Comparison of ENCODE assay signal across 15 cellular contexts in the genomic region with DNA sequence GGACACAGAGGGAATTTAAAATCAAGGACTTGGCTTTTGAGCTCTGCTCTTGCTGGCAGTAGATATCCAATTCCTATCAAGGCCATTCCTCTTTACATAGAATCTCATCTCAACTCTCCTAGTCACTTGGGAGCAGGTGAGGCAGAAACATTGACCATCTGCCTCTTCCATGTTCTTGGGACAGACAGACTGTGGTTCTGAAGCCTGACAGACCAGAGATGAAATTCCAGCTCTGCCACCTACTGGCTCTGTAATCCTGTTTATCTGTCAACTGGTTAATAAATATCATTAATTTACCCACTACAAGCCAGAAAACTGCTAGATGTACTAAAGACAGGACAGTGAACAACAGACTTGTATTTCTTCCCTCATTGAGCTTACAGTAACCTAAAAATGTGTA.
DNase-seq lines count a peak whose midpoint lies in the region; ATAC-seq and TF ChIP-seq lines count a peak whose summit lies in the region.
"Had no signal": no experiment of that assay in that cellular context is flagged by ENCODE, and none has a peak within 500 bp of the region (broad histone marks: within the 10 kb centered on the region; RNA-seq: fewer than 3 reads in every experiment).

No MANE protein-coding gene starts in this region.

- H3K4me3 Mint-ChIP-seq in WTC11 (no peak overlapping the region), glutamatergic neuron (ENCODE audit: unreplicated experiment) (peak overlapping the region; percentile 20)
- no peak overlapping the region for H3K4me3 Mint-ChIP-seq in stimulated activated memory B cell treated with anti-CD40 and anti-IgM and Interleukin-4, amounts not matched to agents 10 μg/mL and 1 μg/mL and 100 μg/mL, for 72 hours
- H3K4me3 Mint-ChIP-seq: activated CD8-positive, alpha-beta memory T cell treated with anti-CD3 and anti-CD28 coated beads, Interleukin-2, amount 10 ng/mL, durations not matched to agents 7 days and 5 days; activated naive CD8-positive, alpha-beta T cell treated with anti-CD3 and anti-CD28 coated beads for 36 hours had no signal

- DNase-seq in WTC11 (ENCODE audit: low spot score), result no peak
- no peak for DNase-seq in glutamatergic neuron
- DNase-seq in gastrocnemius medialis, result no peak
- DNase-seq in EL, result no peak
- no peak for DNase-seq in SJCRH30
- DNase-seq: activated CD8-positive, alpha-beta memory T cell treated with anti-CD3 and anti-CD28 coated beads, Interleukin-2, amount 10 ng/mL, durations not matched to agents 7 days and 5 days; activated naive CD8-positive, alpha-beta T cell treated with anti-CD3 and anti-CD28 coated beads for 36 hours; effector memory CD4-positive, alpha-beta T cell; MV-4-11; sigmoid colon had no signal

- peak; percentile 52 for TF ChIP-seq RAD21 in Ishikawa (IDR thresholded peaks at IDR 0.05; ENCODE audit: low read depth)

- no peak overlapping the region for H3K27ac ChIP-seq in ACC112 (ENCODE audit: low read depth, low read length)
- no peak overlapping the region for H3K27ac ChIP-seq in gastrocnemius medialis
- H3K27ac ChIP-seq in SJCRH30, result no peak overlapping the region
- H3K27ac ChIP-seq: BLaER1, HL-60, sigmoid colon had no signal

- H2AFZ ChIP-seq in ACC112 (ENCODE audit: low read length, unreplicated experiment), result peak overlapping the region; percentile 13

- H3K36me3 ChIP-seq in ACC112 (ENCODE audit: insufficient read depth, low read length) (no peaks in the 10 kb centered on the region), gastrocnemius medialis (no peaks in the 10 kb centered on the region), SJCRH30 (no peaks in the 10 kb centered on the region)
- H3K36me3 ChIP-seq: BLaER1, sigmoid colon had no signal

- in situ Hi-C loops in gastrocnemius medialis (cut with MboI; ENCODE audit: low sequenced_read_pairs in 4 of 4), result no loop called here

- H3K9me3 Mint-ChIP-seq in WTC11 (no peaks in the 10 kb centered on the region; the same call in 1 of the 2 replicates), glutamatergic neuron (ENCODE audit: unreplicated experiment) (peaks cover 3% of the 10 kb centered on the region)
- H3K9me3 Mint-ChIP-seq in stimulated activated memory B cell treated with anti-CD40 and anti-IgM and Interleukin-4, amounts not matched to agents 10 μg/mL and 1 μg/mL and 100 μg/mL, for 72 hours, result peaks cover 3% of the 10 kb centered on the region

- H3K27ac Mint-ChIP-seq in WTC11 (no peak overlapping the region), glutamatergic neuron (ENCODE audit: unreplicated experiment) (peak overlapping the region; percentile 28)
- H3K27ac Mint-ChIP-seq in stimulated activated memory B cell treated with anti-CD40 and anti-IgM and Interleukin-4, amounts not matched to agents 10 μg/mL and 1 μg/mL and 100 μg/mL, for 72 hours, result no peak overlapping the region
- H3K27ac Mint-ChIP-seq: activated CD8-positive, alpha-beta memory T cell treated with anti-CD3 and anti-CD28 coated beads, Interleukin-2, amount 10 ng/mL, durations not matched to agents 7 days and 5 days; activated naive CD8-positive, alpha-beta T cell treated with anti-CD3 and anti-CD28 coated beads for 36 hours had no signal

- H3K9me3 ChIP-seq in gastrocnemius medialis (no peaks in the 10 kb centered on the region), SJCRH30 (replicated peaks) (no peaks in the 10 kb centered on the region)
- H3K9me3 ChIP-seq: BLaER1, sigmoid colon had no signal

- no peak for TF ChIP-seq CTCF in WTC11 (IDR thresholded peaks at IDR 0.05)
- TF ChIP-seq CTCF in glutamatergic neuron (IDR thresholded peaks at IDR 0.05; ENCODE audit: partially characterized antibody, unreplicated experiment), result no peak
- TF ChIP-seq CTCF in gastrocnemius medialis (IDR thresholded peaks at IDR 0.05 in 4 of 5, conservative IDR thresholded peaks at IDR 0.05 in 1 of 5), result no peak

- no peak for TF ChIP-seq POLR2A in gastrocnemius medialis (IDR thresholded peaks at IDR 0.05)

- H3K27me3 ChIP-seq in ACC112 (ENCODE audit: insufficient read depth, low read length) (no peaks in the 10 kb centered on the region), gastrocnemius medialis (no peaks in the 10 kb centered on the region), SJCRH30 (no peaks in the 10 kb centered on the region)
- H3K27me3 ChIP-seq: BLaER1, sigmoid colon had no signal

- ATAC-seq in WTC11, result peak; percentile 46
- ATAC-seq in gastrocnemius medialis, result no peak
- no peak for ATAC-seq in stimulated activated memory B cell treated with anti-CD40 and anti-IgM and Interleukin-4, amounts not matched to agents 10 μg/mL and 1 μg/mL and 100 μg/mL, for 72 hours
- ATAC-seq: activated CD8-positive, alpha-beta memory T cell treated with anti-CD3 and anti-CD28 coated beads, Interleukin-2, amount 10 ng/mL, durations not matched to agents 7 days and 5 days had no signal

- no peaks in the 10 kb centered on the region for H3K4me1 ChIP-seq in ACC112 (ENCODE audit: control insufficient read depth, insufficient read depth, low read length, unreplicated experiment)
- no peaks in the 10 kb centered on the region for H3K4me1 ChIP-seq in gastrocnemius medialis
- H3K4me1 ChIP-seq in SJCRH30, result no peaks in the 10 kb centered on the region; the same call in 1 of the 2 replicates
- H3K4me1 ChIP-seq: BLaER1 had no signal

- no peak overlapping the region for H3K4me3 ChIP-seq in ACC112 (ENCODE audit: low read depth, low read length)
- H3K4me3 ChIP-seq in gastrocnemius medialis, result no peak overlapping the region
- no peak overlapping the region for H3K4me3 ChIP-seq in SJCRH30
- H3K4me3 ChIP-seq: BLaER1, sigmoid colon had no signal

- H3K4me1 Mint-ChIP-seq in WTC11 (peaks cover 6% of the 10 kb centered on the region; the same call in 1 of the 2 replicates), glutamatergic neuron (ENCODE audit: low read depth, unreplicated experiment) (peaks cover 29% of the 10 kb centered on the region)
- H3K4me1 Mint-ChIP-seq in stimulated activated memory B cell treated with anti-CD40 and anti-IgM and Interleukin-4, amounts not matched to agents 10 μg/mL and 1 μg/mL and 100 μg/mL, for 72 hours, result no peaks in the 10 kb centered on the region
- H3K4me1 Mint-ChIP-seq: activated CD8-positive, alpha-beta memory T cell treated with anti-CD3 and anti-CD28 coated beads, Interleukin-2, amount 10 ng/mL, durations not matched to agents 7 days and 5 days; activated naive CD8-positive, alpha-beta T cell treated with anti-CD3 and anti-CD28 coated beads for 36 hours had no signal

- CTCF ChIA-PET in WTC11 (lab: Charles Lee), result interaction anchor here (1.0 to 1.2 kb wide), 3 partner anchors 19 to 1016 kb away, joined by 3 to 5 read pairs (median 4); no protein-coding TSS in a partner anchor

- no peaks in the 10 kb centered on the region for H3K79me2 ChIP-seq in ACC112 (ENCODE audit: control insufficient read depth, insufficient read depth, low read length, unreplicated experiment)

- POLR2A ChIA-PET in WTC11 (lab: Charles Lee), result no interaction called here

- H3K36me3 Mint-ChIP-seq in WTC11 (0 out of 2 replicates have a peak, but pooled peaks cover 5% of the 10 kb centered on the region), glutamatergic neuron (ENCODE audit: unreplicated experiment) (no peaks in the 10 kb centered on the region)
- no peaks in the 10 kb centered on the region for H3K36me3 Mint-ChIP-seq in stimulated activated memory B cell treated with anti-CD40 and anti-IgM and Interleukin-4, amounts not matched to agents 10 μg/mL and 1 μg/mL and 100 μg/mL, for 72 hours
- H3K36me3 Mint-ChIP-seq: activated CD8-positive, alpha-beta memory T cell treated with anti-CD3 and anti-CD28 coated beads, Interleukin-2, amount 10 ng/mL, durations not matched to agents 7 days and 5 days; activated naive CD8-positive, alpha-beta T cell treated with anti-CD3 and anti-CD28 coated beads for 36 hours had no signal

- intact Hi-C loops in gastrocnemius medialis (cut with DNase I; ENCODE audit: low total_unique reads), result no loop called here

- no peak for TF ChIP-seq EP300 in Ishikawa (IDR thresholded peaks at IDR 0.05; ENCODE audit: borderline replicate concordance)

- H3K27me3 Mint-ChIP-seq in WTC11 (ENCODE audit: low read depth), result no peaks in the 10 kb centered on the region
- peaks cover 2% of the 10 kb centered on the region for H3K27me3 Mint-ChIP-seq in glutamatergic neuron (ENCODE audit: unreplicated experiment)
- no peaks in the 10 kb centered on the region for H3K27me3 Mint-ChIP-seq in stimulated activated memory B cell treated with anti-CD40 and anti-IgM and Interleukin-4, amounts not matched to agents 10 μg/mL and 1 μg/mL and 100 μg/mL, for 72 hours
- H3K27me3 Mint-ChIP-seq: activated CD8-positive, alpha-beta memory T cell treated with anti-CD3 and anti-CD28 coated beads, Interleukin-2, amount 10 ng/mL, durations not matched to agents 7 days and 5 days; activated naive CD8-positive, alpha-beta T cell treated with anti-CD3 and anti-CD28 coated beads for 36 hours had no signal

TF ChIP-seq in Ishikawa, 13 proteins besides CTCF, POLR2A, EP300 and RAD21 (continues in another document):
- no peak for TF ChIP-seq NFIC (IDR thresholded peaks at IDR 0.05)
- no peak for TF ChIP-seq USF1 (IDR thresholded peaks at IDR 0.05)

TF ChIP-seq in WTC11, 78 proteins besides CTCF, POLR2A, EP300 and RAD21 (continues in another document):
- TF ChIP-seq MYBL2 (CRISPR knock-in tag; IDR thresholded peaks at IDR 0.05), result no peak
- no peak for TF ChIP-seq CREM (CRISPR knock-in tag; IDR thresholded peaks at IDR 0.05)
- TF ChIP-seq, protein P1, sequence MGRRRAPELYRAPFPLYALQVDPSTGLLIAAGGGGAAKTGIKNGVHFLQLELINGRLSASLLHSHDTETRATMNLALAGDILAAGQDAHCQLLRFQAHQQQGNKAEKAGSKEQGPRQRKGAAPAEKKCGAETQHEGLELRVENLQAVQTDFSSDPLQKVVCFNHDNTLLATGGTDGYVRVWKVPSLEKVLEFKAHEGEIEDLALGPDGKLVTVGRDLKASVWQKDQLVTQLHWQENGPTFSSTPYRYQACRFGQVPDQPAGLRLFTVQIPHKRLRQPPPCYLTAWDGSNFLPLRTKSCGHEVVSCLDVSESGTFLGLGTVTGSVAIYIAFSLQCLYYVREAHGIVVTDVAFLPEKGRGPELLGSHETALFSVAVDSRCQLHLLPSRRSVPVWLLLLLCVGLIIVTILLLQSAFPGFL (CRISPR knock-in tag; IDR thresholded peaks at IDR 0.05; ENCODE audit: borderline replicate concordance), result no peak
- no peak for TF ChIP-seq NR1H2 (CRISPR knock-in tag; IDR thresholded peaks at IDR 0.05)
- no peak for TF ChIP-seq ZNF317 (CRISPR knock-in tag; IDR thresholded peaks at IDR 0.05; ENCODE audit: borderline replicate concordance, low read depth)
- TF ChIP-seq FOXK1 (CRISPR knock-in tag; IDR thresholded peaks at IDR 0.05), result no peak
- TF ChIP-seq, protein P2, sequence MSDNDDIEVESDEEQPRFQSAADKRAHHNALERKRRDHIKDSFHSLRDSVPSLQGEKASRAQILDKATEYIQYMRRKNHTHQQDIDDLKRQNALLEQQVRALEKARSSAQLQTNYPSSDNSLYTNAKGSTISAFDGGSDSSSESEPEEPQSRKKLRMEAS (CRISPR knock-in tag; IDR thresholded peaks at IDR 0.05), result no peak
- TF ChIP-seq, protein P3, sequence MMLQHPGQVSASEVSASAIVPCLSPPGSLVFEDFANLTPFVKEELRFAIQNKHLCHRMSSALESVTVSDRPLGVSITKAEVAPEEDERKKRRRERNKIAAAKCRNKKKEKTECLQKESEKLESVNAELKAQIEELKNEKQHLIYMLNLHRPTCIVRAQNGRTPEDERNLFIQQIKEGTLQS (CRISPR knock-in tag; conservative IDR thresholded peaks at IDR 0.05), result no peak
- TF ChIP-seq SP1 (CRISPR knock-in tag; conservative IDR thresholded peaks at IDR 0.05), result no peak
